ENCODE assay signal across 1 cellular context in genomic region chr12:12486661-12487240, GRCh38.
A peak's percentile ranks its signal among the peaks of the same experiment; 100 is the strongest.
TF ChIP-seq lines count a peak whose summit lies in the region.

No MANE protein-coding gene starts in this region.

TF ChIP-seq in HepG2, 621 proteins besides CTCF, POLR2A, EP300 and RAD21 (continued from another document and continues in another):
- TF ChIP-seq ZNF747 (CRISPR knock-in tag; IDR thresholded peaks at IDR 0.05; ENCODE audit: borderline replicate concordance) = no peak
- no peak for TF ChIP-seq ZNF775 (CRISPR knock-in tag; IDR thresholded peaks at IDR 0.05; ENCODE audit: borderline replicate concordance)
- TF ChIP-seq ZSCAN5A (CRISPR knock-in tag; IDR thresholded peaks at IDR 0.05; ENCODE audit: borderline replicate concordance) = no peak
- no peak for TF ChIP-seq XBP1 (CRISPR knock-in tag; IDR thresholded peaks at IDR 0.05)
- TF ChIP-seq, protein P1, sequence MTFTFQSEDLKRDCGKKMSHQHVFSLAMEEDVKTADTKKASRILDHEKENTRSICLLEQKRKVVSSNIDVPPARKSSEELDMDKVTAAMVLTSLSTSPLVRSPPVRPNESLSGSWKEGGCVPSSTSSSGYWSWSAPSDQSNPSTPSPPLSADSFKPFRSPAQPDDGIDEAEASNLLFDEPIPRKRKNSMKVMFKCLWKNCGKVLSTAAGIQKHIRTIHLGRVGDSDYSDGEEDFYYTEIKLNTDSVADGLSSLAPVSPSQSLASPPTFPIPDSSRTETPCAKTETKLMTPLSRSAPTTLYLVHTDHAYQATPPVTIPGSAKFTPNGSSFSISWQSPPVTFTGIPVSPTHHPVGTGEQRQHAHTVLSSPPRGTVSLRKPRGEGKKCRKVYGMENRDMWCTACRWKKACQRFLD (CRISPR knock-in tag; IDR thresholded peaks at IDR 0.05; ENCODE audit: borderline replicate concordance) = no peak
- TF ChIP-seq SOX6 (IDR thresholded peaks at IDR 0.05) = no peak
- peak; percentile 46; the same call in 1 of the 2 replicates for TF ChIP-seq SOX6 (CRISPR knock-in tag; IDR thresholded peaks at IDR 0.05)
- no peak for TF ChIP-seq ZNF24 (IDR thresholded peaks at IDR 0.05)
- no peak for TF ChIP-seq ATF5 (CRISPR knock-in tag; IDR thresholded peaks at IDR 0.05; ENCODE audit: low read depth)
- no peak for TF ChIP-seq TEAD2 (CRISPR knock-in tag; IDR thresholded peaks at IDR 0.05)
- no peak for TF ChIP-seq SRF (IDR thresholded peaks at IDR 0.05; ENCODE audit: low read depth, low read length)
- TF ChIP-seq ZNF431 (CRISPR knock-in tag; IDR thresholded peaks at IDR 0.05; ENCODE audit: borderline replicate concordance, low read depth) = no peak
- TF ChIP-seq ADNP (CRISPR knock-in tag; IDR thresholded peaks at IDR 0.05) = no peak
- TF ChIP-seq CREM (IDR thresholded peaks at IDR 0.05) = peak; percentile 36; the same call in 1 of the 2 replicates
- no peak for TF ChIP-seq CREM (CRISPR knock-in tag; IDR thresholded peaks at IDR 0.05)
- no peak; the same call in 1 of the 2 replicates for TF ChIP-seq GLI4 (CRISPR knock-in tag; IDR thresholded peaks at IDR 0.05; ENCODE audit: borderline replicate concordance)
- no peak for TF ChIP-seq ZNF720 (CRISPR knock-in tag; IDR thresholded peaks at IDR 0.05)
- TF ChIP-seq ZNF446 (CRISPR knock-in tag; IDR thresholded peaks at IDR 0.05) = no peak
- TF ChIP-seq, protein P2, sequence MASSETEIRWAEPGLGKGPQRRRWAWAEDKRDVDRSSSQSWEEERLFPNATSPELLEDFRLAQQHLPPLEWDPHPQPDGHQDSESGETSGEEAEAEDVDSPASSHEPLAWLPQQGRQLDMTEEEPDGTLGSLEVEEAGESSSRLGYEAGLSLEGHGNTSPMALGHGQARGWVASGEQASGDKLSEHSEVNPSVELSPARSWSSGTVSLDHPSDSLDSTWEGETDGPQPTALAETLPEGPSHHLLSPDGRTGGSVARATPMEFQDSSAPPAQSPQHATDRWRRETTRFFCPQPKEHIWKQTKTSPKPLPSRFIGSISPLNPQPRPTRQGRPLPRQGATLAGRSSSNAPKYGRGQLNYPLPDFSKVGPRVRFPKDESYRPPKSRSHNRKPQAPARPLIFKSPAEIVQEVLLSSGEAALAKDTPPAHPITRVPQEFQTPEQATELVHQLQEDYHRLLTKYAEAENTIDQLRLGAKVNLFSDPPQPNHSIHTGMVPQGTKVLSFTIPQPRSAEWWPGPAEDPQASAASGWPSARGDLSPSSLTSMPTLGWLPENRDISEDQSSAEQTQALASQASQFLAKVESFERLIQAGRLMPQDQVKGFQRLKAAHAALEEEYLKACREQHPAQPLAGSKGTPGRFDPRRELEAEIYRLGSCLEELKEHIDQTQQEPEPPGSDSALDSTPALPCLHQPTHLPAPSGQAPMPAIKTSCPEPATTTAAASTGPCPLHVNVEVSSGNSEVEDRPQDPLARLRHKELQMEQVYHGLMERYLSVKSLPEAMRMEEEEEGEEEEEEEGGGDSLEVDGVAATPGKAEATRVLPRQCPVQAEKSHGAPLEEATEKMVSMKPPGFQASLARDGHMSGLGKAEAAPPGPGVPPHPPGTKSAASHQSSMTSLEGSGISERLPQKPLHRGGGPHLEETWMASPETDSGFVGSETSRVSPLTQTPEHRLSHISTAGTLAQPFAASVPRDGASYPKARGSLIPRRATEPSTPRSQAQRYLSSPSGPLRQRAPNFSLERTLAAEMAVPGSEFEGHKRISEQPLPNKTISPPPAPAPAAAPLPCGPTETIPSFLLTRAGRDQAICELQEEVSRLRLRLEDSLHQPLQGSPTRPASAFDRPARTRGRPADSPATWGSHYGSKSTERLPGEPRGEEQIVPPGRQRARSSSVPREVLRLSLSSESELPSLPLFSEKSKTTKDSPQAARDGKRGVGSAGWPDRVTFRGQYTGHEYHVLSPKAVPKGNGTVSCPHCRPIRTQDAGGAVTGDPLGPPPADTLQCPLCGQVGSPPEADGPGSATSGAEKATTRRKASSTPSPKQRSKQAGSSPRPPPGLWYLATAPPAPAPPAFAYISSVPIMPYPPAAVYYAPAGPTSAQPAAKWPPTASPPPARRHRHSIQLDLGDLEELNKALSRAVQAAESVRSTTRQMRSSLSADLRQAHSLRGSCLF (CRISPR knock-in tag; IDR thresholded peaks at IDR 0.05; ENCODE audit: borderline replicate concordance) = no peak
- no peak for TF ChIP-seq ZNF263 (CRISPR knock-in tag; IDR thresholded peaks at IDR 0.05)
- TF ChIP-seq CSRNP1 (CRISPR knock-in tag; IDR thresholded peaks at IDR 0.05) = no peak
- no peak for TF ChIP-seq YEATS2 (CRISPR knock-in tag; IDR thresholded peaks at IDR 0.05; ENCODE audit: borderline replicate concordance)
- TF ChIP-seq RAD51 (IDR thresholded peaks at IDR 0.05; ENCODE audit: borderline replicate concordance) = no peak
- no peak for TF ChIP-seq TGIF2 (CRISPR knock-in tag; IDR thresholded peaks at IDR 0.05)
- TF ChIP-seq ZNF607 (CRISPR knock-in tag; IDR thresholded peaks at IDR 0.05; ENCODE audit: borderline replicate concordance) = no peak
- no peak for TF ChIP-seq PAF1 (CRISPR knock-in tag; IDR thresholded peaks at IDR 0.05)
- TF ChIP-seq RARA (CRISPR knock-in tag; IDR thresholded peaks at IDR 0.05) = peak; percentile 57; the same call in 1 of the 2 replicates
- no peak for TF ChIP-seq NR2C2 (CRISPR knock-in tag; IDR thresholded peaks at IDR 0.05; ENCODE audit: borderline replicate concordance)
- TF ChIP-seq POLR2AphosphoS2 (IDR thresholded peaks at IDR 0.05; ENCODE audit: low read depth, low read length) = no peak
- no peak for TF ChIP-seq JUNB (CRISPR knock-in tag; IDR thresholded peaks at IDR 0.05; ENCODE audit: borderline replicate concordance)
- no peak for TF ChIP-seq PHB2 (IDR thresholded peaks at IDR 0.05; ENCODE audit: partially characterized antibody)
- TF ChIP-seq, protein P3, sequence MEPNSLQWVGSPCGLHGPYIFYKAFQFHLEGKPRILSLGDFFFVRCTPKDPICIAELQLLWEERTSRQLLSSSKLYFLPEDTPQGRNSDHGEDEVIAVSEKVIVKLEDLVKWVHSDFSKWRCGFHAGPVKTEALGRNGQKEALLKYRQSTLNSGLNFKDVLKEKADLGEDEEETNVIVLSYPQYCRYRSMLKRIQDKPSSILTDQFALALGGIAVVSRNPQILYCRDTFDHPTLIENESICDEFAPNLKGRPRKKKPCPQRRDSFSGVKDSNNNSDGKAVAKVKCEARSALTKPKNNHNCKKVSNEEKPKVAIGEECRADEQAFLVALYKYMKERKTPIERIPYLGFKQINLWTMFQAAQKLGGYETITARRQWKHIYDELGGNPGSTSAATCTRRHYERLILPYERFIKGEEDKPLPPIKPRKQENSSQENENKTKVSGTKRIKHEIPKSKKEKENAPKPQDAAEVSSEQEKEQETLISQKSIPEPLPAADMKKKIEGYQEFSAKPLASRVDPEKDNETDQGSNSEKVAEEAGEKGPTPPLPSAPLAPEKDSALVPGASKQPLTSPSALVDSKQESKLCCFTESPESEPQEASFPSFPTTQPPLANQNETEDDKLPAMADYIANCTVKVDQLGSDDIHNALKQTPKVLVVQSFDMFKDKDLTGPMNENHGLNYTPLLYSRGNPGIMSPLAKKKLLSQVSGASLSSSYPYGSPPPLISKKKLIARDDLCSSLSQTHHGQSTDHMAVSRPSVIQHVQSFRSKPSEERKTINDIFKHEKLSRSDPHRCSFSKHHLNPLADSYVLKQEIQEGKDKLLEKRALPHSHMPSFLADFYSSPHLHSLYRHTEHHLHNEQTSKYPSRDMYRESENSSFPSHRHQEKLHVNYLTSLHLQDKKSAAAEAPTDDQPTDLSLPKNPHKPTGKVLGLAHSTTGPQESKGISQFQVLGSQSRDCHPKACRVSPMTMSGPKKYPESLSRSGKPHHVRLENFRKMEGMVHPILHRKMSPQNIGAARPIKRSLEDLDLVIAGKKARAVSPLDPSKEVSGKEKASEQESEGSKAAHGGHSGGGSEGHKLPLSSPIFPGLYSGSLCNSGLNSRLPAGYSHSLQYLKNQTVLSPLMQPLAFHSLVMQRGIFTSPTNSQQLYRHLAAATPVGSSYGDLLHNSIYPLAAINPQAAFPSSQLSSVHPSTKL (CRISPR knock-in tag; IDR thresholded peaks at IDR 0.05) = peak; percentile 73
- no peak for TF ChIP-seq KDM5B (CRISPR knock-in tag; IDR thresholded peaks at IDR 0.05; ENCODE audit: borderline replicate concordance)
- peak; percentile 90 for TF ChIP-seq FOSL2 (CRISPR knock-in tag; IDR thresholded peaks at IDR 0.05)
- TF ChIP-seq, protein P4, sequence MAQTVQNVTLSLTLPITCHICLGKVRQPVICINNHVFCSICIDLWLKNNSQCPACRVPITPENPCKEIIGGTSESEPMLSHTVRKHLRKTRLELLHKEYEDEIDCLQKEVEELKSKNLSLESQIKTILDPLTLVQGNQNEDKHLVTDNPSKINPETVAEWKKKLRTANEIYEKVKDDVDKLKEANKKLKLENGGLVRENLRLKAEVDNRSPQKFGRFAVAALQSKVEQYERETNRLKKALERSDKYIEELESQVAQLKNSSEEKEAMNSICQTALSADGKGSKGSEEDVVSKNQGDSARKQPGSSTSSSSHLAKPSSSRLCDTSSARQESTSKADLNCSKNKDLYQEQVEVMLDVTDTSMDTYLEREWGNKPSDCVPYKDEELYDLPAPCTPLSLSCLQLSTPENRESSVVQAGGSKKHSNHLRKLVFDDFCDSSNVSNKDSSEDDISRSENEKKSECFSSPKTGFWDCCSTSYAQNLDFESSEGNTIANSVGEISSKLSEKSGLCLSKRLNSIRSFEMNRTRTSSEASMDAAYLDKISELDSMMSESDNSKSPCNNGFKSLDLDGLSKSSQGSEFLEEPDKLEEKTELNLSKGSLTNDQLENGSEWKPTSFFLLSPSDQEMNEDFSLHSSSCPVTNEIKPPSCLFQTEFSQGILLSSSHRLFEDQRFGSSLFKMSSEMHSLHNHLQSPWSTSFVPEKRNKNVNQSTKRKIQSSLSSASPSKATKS (CRISPR knock-in tag; IDR thresholded peaks at IDR 0.05) = no peak
- TF ChIP-seq ZNF256 (CRISPR knock-in tag; conservative IDR thresholded peaks at IDR 0.05) = no peak
- TF ChIP-seq TFE3 (CRISPR knock-in tag; IDR thresholded peaks at IDR 0.05) = peak; percentile 84
- TF ChIP-seq, protein P5, sequence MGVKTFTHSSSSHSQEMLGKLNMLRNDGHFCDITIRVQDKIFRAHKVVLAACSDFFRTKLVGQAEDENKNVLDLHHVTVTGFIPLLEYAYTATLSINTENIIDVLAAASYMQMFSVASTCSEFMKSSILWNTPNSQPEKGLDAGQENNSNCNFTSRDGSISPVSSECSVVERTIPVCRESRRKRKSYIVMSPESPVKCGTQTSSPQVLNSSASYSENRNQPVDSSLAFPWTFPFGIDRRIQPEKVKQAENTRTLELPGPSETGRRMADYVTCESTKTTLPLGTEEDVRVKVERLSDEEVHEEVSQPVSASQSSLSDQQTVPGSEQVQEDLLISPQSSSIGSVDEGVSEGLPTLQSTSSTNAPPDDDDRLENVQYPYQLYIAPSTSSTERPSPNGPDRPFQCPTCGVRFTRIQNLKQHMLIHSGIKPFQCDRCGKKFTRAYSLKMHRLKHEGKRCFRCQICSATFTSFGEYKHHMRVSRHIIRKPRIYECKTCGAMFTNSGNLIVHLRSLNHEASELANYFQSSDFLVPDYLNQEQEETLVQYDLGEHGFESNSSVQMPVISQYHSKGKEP (CRISPR knock-in tag; IDR thresholded peaks at IDR 0.05) = no peak
- no peak for TF ChIP-seq ZNF749 (CRISPR knock-in tag; IDR thresholded peaks at IDR 0.05; ENCODE audit: borderline replicate concordance)
- no peak for TF ChIP-seq SP5 (CRISPR knock-in tag; IDR thresholded peaks at IDR 0.05; ENCODE audit: borderline replicate concordance, low read depth)
- peak; percentile 69; the same call in 1 of the 2 replicates for TF ChIP-seq ZNF670 (CRISPR knock-in tag; IDR thresholded peaks at IDR 0.05; ENCODE audit: borderline replicate concordance)
- no peak for TF ChIP-seq ZNF20 (CRISPR knock-in tag; IDR thresholded peaks at IDR 0.05)
- TF ChIP-seq, protein P6, sequence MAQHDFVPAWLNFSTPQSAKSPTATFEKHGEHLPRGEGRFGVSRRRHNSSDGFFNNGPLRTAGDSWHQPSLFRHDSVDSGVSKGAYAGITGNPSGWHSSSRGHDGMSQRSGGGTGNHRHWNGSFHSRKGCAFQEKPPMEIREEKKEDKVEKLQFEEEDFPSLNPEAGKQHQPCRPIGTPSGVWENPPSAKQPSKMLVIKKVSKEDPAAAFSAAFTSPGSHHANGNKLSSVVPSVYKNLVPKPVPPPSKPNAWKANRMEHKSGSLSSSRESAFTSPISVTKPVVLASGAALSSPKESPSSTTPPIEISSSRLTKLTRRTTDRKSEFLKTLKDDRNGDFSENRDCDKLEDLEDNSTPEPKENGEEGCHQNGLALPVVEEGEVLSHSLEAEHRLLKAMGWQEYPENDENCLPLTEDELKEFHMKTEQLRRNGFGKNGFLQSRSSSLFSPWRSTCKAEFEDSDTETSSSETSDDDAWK (CRISPR knock-in tag; IDR thresholded peaks at IDR 0.05) = no peak
- no peak for TF ChIP-seq SALL2 (CRISPR knock-in tag; IDR thresholded peaks at IDR 0.05)
